In the genomic region with DNA sequence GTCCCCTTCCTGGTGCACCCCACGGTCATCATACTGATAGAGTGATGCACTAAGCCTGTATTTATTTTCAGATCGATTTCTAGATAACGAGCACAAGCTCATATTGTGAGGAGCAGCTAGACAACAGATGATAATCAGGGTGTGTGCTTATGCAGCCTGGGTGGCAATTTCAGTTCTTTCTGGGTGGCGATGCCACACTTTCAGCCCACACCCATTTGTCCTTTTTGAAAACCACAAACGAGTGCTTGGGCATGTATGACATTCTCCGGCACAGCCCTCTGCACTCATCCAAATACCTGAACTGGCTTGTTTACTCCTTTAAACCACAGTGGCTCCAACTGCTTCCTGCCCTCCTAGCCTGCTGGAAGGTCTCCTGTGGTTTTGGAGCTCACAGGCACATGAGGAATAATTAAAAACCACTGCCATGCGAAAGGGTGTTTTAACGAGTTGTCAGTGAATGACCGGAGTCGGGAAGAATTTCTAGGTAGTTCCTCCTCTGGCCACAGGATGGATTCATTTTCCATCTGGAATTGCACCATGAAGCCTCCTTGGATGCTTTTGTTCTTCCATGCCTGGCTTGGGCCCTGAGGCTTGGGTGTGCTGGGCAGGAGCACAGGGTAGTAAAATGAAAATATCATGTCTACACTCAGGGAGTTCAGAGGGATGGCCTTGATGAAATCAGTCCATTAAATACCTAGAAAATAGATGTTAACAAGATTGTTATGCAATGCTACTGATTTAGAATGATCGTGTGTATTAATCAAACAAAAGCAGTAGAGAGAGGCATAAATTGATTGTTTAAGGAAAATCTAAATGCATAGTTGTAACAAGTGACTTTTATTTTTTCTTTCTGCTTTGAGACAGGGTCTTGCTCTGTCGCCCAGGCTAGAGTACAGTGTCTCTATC, we compare ENCODE assay signal across 8 cellular contexts. TPM values are rescaled to one million over a fixed set of nuclear protein-coding genes. Genes with fewer than 3 reads are reported as not detected.
DNase-seq lines count a peak whose midpoint lies in the region; ATAC-seq, FAIRE-seq and TF ChIP-seq lines count a peak whose summit lies in the region.

No MANE protein-coding gene starts in this region.

- H3K4me1 ChIP-seq in Caco-2, result peaks cover 16% of the 10 kb centered on the region
- peaks cover 11% of the 10 kb centered on the region for H3K4me1 ChIP-seq in IMR-90 (ENCODE audit: control insufficient read depth, insufficient read depth, low read length)

- TF ChIP-seq CTCF in Caco-2 (IDR thresholded peaks at IDR 0.05; ENCODE audit: insufficient read depth in 1 of 2, low read depth in 1 of 2, low read length in 1 of 2, severe bottlenecking in 1 of 2, unreplicated experiment in 1 of 2) (peak; percentile 50 to 57), IMR-90 (conservative IDR thresholded peaks at IDR 0.05; ENCODE audit: low read depth, low read length) (peak; percentile 66)

- in situ Hi-C loops in IMR-90 (cut with MboI; ENCODE audit: low sequenced_read_pairs), result loop anchor here (10.0 kb wide), 2 partner anchors 114 to 144 kb away; no protein-coding TSS in a partner anchor

- peak overlapping the region; percentile 50 to 56 for H4K8ac ChIP-seq in IMR-90 (ENCODE audit: low read depth in 2 of 2, low read length in 2 of 2)

- peak overlapping the region; percentile 44 for H3K4me3 Mint-ChIP-seq in Caco-2 (ENCODE audit: unreplicated experiment)
- H3K4me3 Mint-ChIP-seq in activated T-helper 17 cell treated with anti-CD3 and anti-CD28 coated beads, Interleukin-2, amount 50 U/mL, for 72 hours, result peak overlapping the region; percentile 73

- H3K23ac ChIP-seq in IMR-90 (ENCODE audit: low read depth, low read length), result peak overlapping the region; percentile 29

- peaks cover 24% of the 10 kb centered on the region for H3K4me1 Mint-ChIP-seq in Caco-2 (ENCODE audit: low read depth, unreplicated experiment)
- H3K4me1 Mint-ChIP-seq in activated T-helper 17 cell treated with anti-CD3 and anti-CD28 coated beads, Interleukin-2, amount 50 U/mL, for 72 hours, result peaks cover 24% of the 10 kb centered on the region

- peak overlapping the region; percentile 38 for H2BK5ac ChIP-seq in IMR-90 (ENCODE audit: low read depth, low read length, poor library complexity, severe bottlenecking)

- H3K18ac ChIP-seq in IMR-90 (ENCODE audit: low read depth, low read length), result peak overlapping the region; percentile 53

- peak overlapping the region; percentile 81 for H3K27ac ChIP-seq in IMR-90 (ENCODE audit: insufficient read depth, low read length)

- peaks cover 11% of the 10 kb centered on the region for H3K9me1 ChIP-seq in IMR-90 (ENCODE audit: insufficient read depth, low read length)

- no peak overlapping the region for H3K4me3 ChIP-seq in Caco-2 (ENCODE audit: low read depth, low read length)
- H3K4me3 ChIP-seq in IMR-90 (ENCODE audit: insufficient read depth, low read depth, low read length), result no peak overlapping the region

- dilution Hi-C loops in IMR-90 (cut with HindIII; ENCODE audit: low sequenced_read_pairs, unreplicated experiment), result no loop called here

- no peaks in the 10 kb centered on the region for H3K9me3 Mint-ChIP-seq in Caco-2 (ENCODE audit: unreplicated experiment)
- no peaks in the 10 kb centered on the region for H3K9me3 Mint-ChIP-seq in activated T-helper 17 cell treated with anti-CD3 and anti-CD28 coated beads, Interleukin-2, amount 50 U/mL, for 72 hours

- BruUV-seq in Caco-2 (replicated peaks; lab: Mats Ljungman, UMichigan) (no TSS peak), IMR-90 (replicated peaks; lab: Mats Ljungman, UMichigan) (no TSS peak)

- no peaks in the 10 kb centered on the region for H3K27me3 Mint-ChIP-seq in Caco-2 (ENCODE audit: insufficient read depth, unreplicated experiment)
- no peaks in the 10 kb centered on the region for H3K27me3 Mint-ChIP-seq in activated T-helper 17 cell treated with anti-CD3 and anti-CD28 coated beads, Interleukin-2, amount 50 U/mL, for 72 hours

- peaks cover 12% of the 10 kb centered on the region for H3K36me3 Mint-ChIP-seq in Caco-2 (ENCODE audit: insufficient read depth, unreplicated experiment)
- no peaks in the 10 kb centered on the region for H3K36me3 Mint-ChIP-seq in activated T-helper 17 cell treated with anti-CD3 and anti-CD28 coated beads, Interleukin-2, amount 50 U/mL, for 72 hours (ENCODE audit: low read depth)

- POLR2A ChIA-PET in Caco-2 (lab: Charles Lee), result no interaction called here
- POLR2A ChIA-PET in IMR-90 (lab: Charles Lee; ENCODE audit: unreplicated experiment), result no interaction called here

- intact Hi-C loops in Caco-2 (cut with micrococcal nuclease; ENCODE audit: unreplicated experiment) (loop anchor here (1.0 kb wide), 1 partner anchor 146 kb away; no protein-coding TSS in a partner anchor), IMR-90 (cut with micrococcal nuclease) (loop anchor here (1.0 to 10.0 kb wide), 3 partner anchors 104 to 294 kb away; no protein-coding TSS in a partner anchor)

- H3K79me1 ChIP-seq in IMR-90 (ENCODE audit: low read depth in 1 of 2, low read length in 2 of 2), result peaks cover 3 to 16% of the 10 kb centered on the region in 2 experiments; a peak in 2 of 4 replicates

- H2BK15ac ChIP-seq in IMR-90 (ENCODE audit: low read depth, low read length), result peak overlapping the region; percentile 84; the same call in 2 of the 3 replicates

- H3K27ac Mint-ChIP-seq in Caco-2 (ENCODE audit: unreplicated experiment), result no peak overlapping the region
- peak overlapping the region; percentile 41 for H3K27ac Mint-ChIP-seq in activated T-helper 17 cell treated with anti-CD3 and anti-CD28 coated beads, Interleukin-2, amount 50 U/mL, for 72 hours

- H4K5ac ChIP-seq in IMR-90 (ENCODE audit: low read depth, low read length), result peak overlapping the region; percentile 73; the same call in 1 of the 2 replicates

- H3K4me2 ChIP-seq in IMR-90 (ENCODE audit: low read depth, low read length), result peak overlapping the region; percentile 60

- CTCF ChIA-PET in Caco-2 (lab: Charles Lee), result interaction anchor here (0.6 to 1.9 kb wide), 7 partner anchors 22 to 1114 kb away, joined by 3 to 6 read pairs (median 3); no protein-coding TSS in a partner anchor
- CTCF ChIA-PET in IMR-90 (lab: Yijun Ruan, JAX), result interaction anchor here (0.8 to 2.7 kb wide), 6 partner anchors 18 to 214 kb away, joined by 4 to 18 read pairs (median 6); no protein-coding TSS in a partner anchor

- TF ChIP-seq POLR2A in IMR-90 (IDR thresholded peaks at IDR 0.05; ENCODE audit: low read depth, low read length), result no peak

- ATAC-seq in IMR-90 (ENCODE audit: low read depth) (peak; percentile 51), HG02884 (IDR thresholded peaks at IDR 0.05; ENCODE audit: unreplicated experiment) (no peak), GM19455 (IDR thresholded peaks at IDR 0.05; ENCODE audit: unreplicated experiment) (no peak)
- ATAC-seq in activated T-helper 17 cell treated with anti-CD3 and anti-CD28 coated beads, Interleukin-2, amount 50 U/mL, for 72 hours (replicated peaks), result peak; percentile 48

- H2BK20ac ChIP-seq in IMR-90 (ENCODE audit: low read depth, low read length), result peak overlapping the region; percentile 64

- peak overlapping the region; percentile 5 for H2AK9ac ChIP-seq in IMR-90 (replicated peaks; ENCODE audit: low read depth, low read length, poor library complexity)

- H3K56ac ChIP-seq in IMR-90 (ENCODE audit: extremely low read depth, insufficient read depth, low read length), result peak overlapping the region; percentile 55; the same call in 1 of the 2 replicates

- 0% methylated on average over 2 of the region's 12 CpGs; no CpG with 5 or more reads in 1 of the 2 experiments for WGBS in IMR-90 (ENCODE audit: extremely low coverage in 2 of 2, insufficient read length in 1 of 2), 2 experiments

- H3K4ac ChIP-seq in IMR-90 (ENCODE audit: low read depth, low read length), result peak overlapping the region; percentile 84

- H3K27me3 ChIP-seq in Caco-2 (replicated peaks; ENCODE audit: control insufficient read depth, insufficient read depth, low read length) (no peaks in the 10 kb centered on the region), IMR-90 (ENCODE audit: control insufficient read depth, insufficient read depth, low read length) (no peaks in the 10 kb centered on the region)

- no peaks in the 10 kb centered on the region for H4K20me1 ChIP-seq in IMR-90 (ENCODE audit: insufficient read depth, low read length)

- peak overlapping the region; percentile 88 for H4K91ac ChIP-seq in IMR-90 (ENCODE audit: insufficient read depth, low read depth, low read length)

- peak overlapping the region; percentile 79 for H3K14ac ChIP-seq in IMR-90 (replicated peaks; ENCODE audit: low read depth, low read length)

- peak; percentile 48 to 54 for DNase-seq in Caco-2
- peak; percentile 86 for DNase-seq in IMR-90
- DNase-seq in kidney tubule cell (ENCODE audit: low spot score), result peak; percentile 99
- DNase-seq in cerebellum (ENCODE audit: low spot score), result no peak
- no peak for DNase-seq in frontal cortex (ENCODE audit: low spot score in 2 of 2)

- H2AK5ac ChIP-seq in IMR-90 (ENCODE audit: low read depth, low read length), result peak overlapping the region; percentile 90

- H3K9ac ChIP-seq in IMR-90 (ENCODE audit: low read depth, low read length), result peak overlapping the region; percentile 45; the same call in 1 of the 2 replicates

- TF ChIP-seq RAD21 in IMR-90 (IDR thresholded peaks at IDR 0.05; ENCODE audit: low read length), result peak; percentile 76

- H3K9me3 ChIP-seq in Caco-2 (no peaks in the 10 kb centered on the region), IMR-90 (ENCODE audit: control insufficient read depth, insufficient read depth, low read length) (no peaks in the 10 kb centered on the region)

- FAIRE-seq in frontal cortex (lab: Jason Lieb, UNC), result no peak

- H2BK120ac ChIP-seq in IMR-90 (ENCODE audit: low read depth, low read length), result peak overlapping the region; percentile 50

- H3K36me3 ChIP-seq in Caco-2 (ENCODE audit: control insufficient read depth, insufficient read depth, low read length) (no peaks in the 10 kb centered on the region), IMR-90 (ENCODE audit: control insufficient read depth, insufficient read depth, low read length) (no peaks in the 10 kb centered on the region)

- H2AFZ ChIP-seq in IMR-90 (replicated peaks; ENCODE audit: low read length, poor library complexity), result peak overlapping the region; percentile 29

TF ChIP-seq in IMR-90, 13 proteins besides CTCF, POLR2A, EP300 and RAD21 (continues in another document):
- peak; percentile 35; the same call in 1 of the 2 replicates for TF ChIP-seq CEBPB (IDR thresholded peaks at IDR 0.05; ENCODE audit: low read depth, low read length)

RNA-seq across cellular contexts. Expression of gene ITGB1, which starts 52.4 kb away (rescaled TPM):
- total RNA-seq in Caco-2 (2022) (404 and 474 TPM in 2 replicates), IMR-90 (2012; rRNA removed) (1,331 and 2,388 TPM in 2 replicates), cerebellum (82.6 TPM), frontal cortex (110 TPM)
- polyA plus RNA-seq in IMR-90 (2012; rRNA removed), result 1,631 and 2,066 TPM in 2 replicates
- polyA plus RNA-seq in IMR-90 (2012; cell fraction: cytosol; rRNA removed), result 248 and 281 TPM in 2 replicates
- 53.9 and 506 TPM in 2 replicates for polyA plus RNA-seq in IMR-90 (2012; cell fraction: nucleus; rRNA removed; ENCODE audit: low replicate concordance)
- 100 to 1,000 TPM; 125 to 126 TPM for total RNA-seq in activated T-helper 17 cell treated with anti-CD3 and anti-CD28 coated beads, Interleukin-2, amount 50 U/mL, for 72 hours

Comparison
In these comparisons a context has a peak if more than half of its experiments do, and no peak if none do; other contexts are left out.
1. DNase-seq: peak in Caco-2 (2 of 2), IMR-90 (single experiment) and kidney tubule cell (single experiment); none in cerebellum (single experiment) and frontal cortex (0 of 2).
2. ATAC-seq: peak in IMR-90 (single experiment) and activated T-helper 17 cell treated with anti-CD3 and anti-CD28 coated beads, Interleukin-2, amount 50 U/mL, for 72 hours (single experiment); none in HG02884 (single experiment) and GM19455 (single experiment).